9 cellular contexts compared by ENCODE assay signal in the genomic region with DNA sequence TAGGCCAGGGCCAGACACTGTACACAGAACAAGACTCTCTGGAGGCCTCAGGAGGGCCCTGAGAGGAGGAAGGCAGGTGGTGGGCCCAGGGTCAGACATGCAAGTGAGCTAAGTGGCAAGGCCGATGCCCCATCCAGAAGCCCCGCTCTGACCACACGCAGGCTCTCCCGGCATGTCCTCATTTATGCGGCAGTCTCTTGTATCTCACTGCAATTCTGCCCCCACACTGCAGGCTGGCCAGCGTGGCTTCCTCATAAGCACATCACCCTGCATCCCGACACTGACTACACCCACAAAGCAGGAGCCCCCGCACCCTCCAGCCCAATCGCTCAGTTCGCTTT. TPM values are rescaled to one million over a fixed set of nuclear protein-coding genes. Genes with fewer than 3 reads are reported as not detected.
DNase-seq lines count a peak whose midpoint lies in the region; ATAC-seq, FAIRE-seq and TF ChIP-seq lines count a peak whose summit lies in the region.
"Had no signal": no experiment of that assay in that cellular context is flagged by ENCODE, and none has a peak within 500 bp of the region (broad histone marks: within the 10 kb centered on the region; RNA-seq: fewer than 3 reads in every experiment).

No MANE protein-coding gene starts in this region.

- H3K36me3 ChIP-seq in cardiac muscle cell (no peaks in the 10 kb centered on the region), colonic mucosa (no peaks in the 10 kb centered on the region)
- H3K36me3 ChIP-seq in naive thymus-derived CD4-positive, alpha-beta T cell (ENCODE audit: control insufficient read depth in 2 of 3, insufficient read depth in 3 of 3, low read length in 3 of 3) = peaks cover 0 to 13% (median 3%) of the 10 kb centered on the region in 3 experiments

- peaks cover 0 to 26% (median 10%) of the 10 kb centered on the region in 5 donors for H3K36me3 Mint-ChIP-seq in naive thymus-derived CD4-positive, alpha-beta T cell

- peaks cover 0 to 3% (median 0%) of the 10 kb centered on the region in 11 donors for H3K9me3 Mint-ChIP-seq in naive thymus-derived CD4-positive, alpha-beta T cell

- no peak overlapping the region for H3K4me3 Mint-ChIP-seq in naive thymus-derived CD4-positive, alpha-beta T cell

- H3K27me3 Mint-ChIP-seq in naive thymus-derived CD4-positive, alpha-beta T cell = no peaks in the 10 kb centered on the region

- no peak overlapping the region for H3K4me3 ChIP-seq in cardiac muscle cell
- no peak overlapping the region for H3K4me3 ChIP-seq in colonic mucosa
- H3K4me3 ChIP-seq in naive thymus-derived CD4-positive, alpha-beta T cell (ENCODE audit: low read length) = no peak overlapping the region

- CTCF ChIA-PET in naive thymus-derived CD4-positive, alpha-beta T cell (lab: Charles Lee) = no interaction called here

- H3K27me3 ChIP-seq in cardiac muscle cell (no peaks in the 10 kb centered on the region), colonic mucosa (no peaks in the 10 kb centered on the region)
- H3K27me3 ChIP-seq in naive thymus-derived CD4-positive, alpha-beta T cell (ENCODE audit: control insufficient read depth in 2 of 2, insufficient read depth in 2 of 2, low read length in 2 of 2) = no peaks in the 10 kb centered on the region

- no peak for DNase-seq in cardiac muscle cell (ENCODE audit: low read depth in 1 of 2, low spot score in 1 of 2)
- DNase-seq in Right ventricle myocardium inferior (ENCODE audit: missing footprints) = no peak
- no peak for DNase-seq in colonic mucosa
- DNase-seq in naive thymus-derived CD4-positive, alpha-beta T cell = no peak
- no peak for DNase-seq in retina
- DNase-seq in GM12891 (ENCODE audit: insufficient read length, low spot score) = no peak
- DNase-seq: NK-92 treated with Interleukin-12 subunit alpha and Interleukin-12 subunit beta, amount 100 ng/mL, for 24 hours had no signal

- FAIRE-seq in GM12891 (lab: Jason Lieb, UNC) = no peak

- ATAC-seq in Right ventricle myocardium inferior = no peak
- no peak for ATAC-seq in naive thymus-derived CD4-positive, alpha-beta T cell
- no peak for ATAC-seq in GM19467 (IDR thresholded peaks at IDR 0.05; ENCODE audit: unreplicated experiment)
- ATAC-seq in HG03565 (IDR thresholded peaks at IDR 0.05; ENCODE audit: unreplicated experiment) = no peak

- TF ChIP-seq CTCF in cardiac muscle cell (IDR thresholded peaks at IDR 0.05; ENCODE audit: low read depth, low read length) (no peak), colonic mucosa (IDR thresholded peaks at IDR 0.05) (no peak)

- peak overlapping the region; percentile 19 to 37 for H3K9ac ChIP-seq in colonic mucosa (ENCODE audit: low read depth in 2 of 2, low read length in 2 of 2)

- H3K9me3 ChIP-seq in cardiac muscle cell (ENCODE audit: low read depth) (no peaks in the 10 kb centered on the region), colonic mucosa (no peaks in the 10 kb centered on the region)
- no peaks in the 10 kb centered on the region for H3K9me3 ChIP-seq in naive thymus-derived CD4-positive, alpha-beta T cell (ENCODE audit: control insufficient read depth in 2 of 3, low read length in 3 of 3)

- intact Hi-C loops in Right ventricle myocardium inferior (cut with DNase I) (loop anchor here (2.0 kb wide), 1 partner anchor 17 kb away; the partner anchor contains the start of gene SSH1), colonic mucosa (cut with DNase I) (no loop called here)
- intact Hi-C loops in naive thymus-derived CD4-positive, alpha-beta T cell (cut with micrococcal nuclease) = loop anchor here in 1 of 2 donors (2.0 kb wide), 1 partner anchor 17 kb away; the partner anchor contains the start of gene SSH1

- POLR2A ChIA-PET in naive thymus-derived CD4-positive, alpha-beta T cell (lab: Charles Lee) = no interaction called here

- H3K4me1 ChIP-seq in cardiac muscle cell (ENCODE audit: low read depth) (peaks cover 30% of the 10 kb centered on the region), colonic mucosa (peaks cover 11% of the 10 kb centered on the region)
- peaks cover 18% of the 10 kb centered on the region in 2 donors for H3K4me1 ChIP-seq in naive thymus-derived CD4-positive, alpha-beta T cell (ENCODE audit: control insufficient read depth in 2 of 2, insufficient read depth in 2 of 2, low read length in 2 of 2)

- no peak for TF ChIP-seq POLR2A in GM12891 (IDR thresholded peaks at IDR 0.05; ENCODE audit: low read depth, low read length)

- peak overlapping the region in 5 of 9 donors; percentile 28 to 90 (median 74) for H3K27ac Mint-ChIP-seq in naive thymus-derived CD4-positive, alpha-beta T cell

- peaks cover 13 to 50% (median 23%) of the 10 kb centered on the region in 7 donors for H3K4me1 Mint-ChIP-seq in naive thymus-derived CD4-positive, alpha-beta T cell

- peak overlapping the region; percentile 90 for H3K27ac ChIP-seq in cardiac muscle cell
- H3K27ac ChIP-seq in colonic mucosa = peak overlapping the region; percentile 54
- H3K27ac ChIP-seq in naive thymus-derived CD4-positive, alpha-beta T cell (ENCODE audit: low read depth, low read length) = no peak overlapping the region

TF ChIP-seq in GM12891, 5 proteins besides CTCF, POLR2A, EP300 and RAD21:
- no peak for TF ChIP-seq PAX5 (IDR thresholded peaks at IDR 0.05; ENCODE audit: insufficient read depth, low read length, severe bottlenecking)
- no peak for TF ChIP-seq POU2F2 (IDR thresholded peaks at IDR 0.05; ENCODE audit: low read depth, low read length)
- no peak for TF ChIP-seq SPI1 (IDR thresholded peaks at IDR 0.05; ENCODE audit: low read depth, low read length)
- no peak for TF ChIP-seq POLR2AphosphoS5 (IDR thresholded peaks at IDR 0.05; ENCODE audit: low read depth, low read length)
- no peak for TF ChIP-seq TAF1 (IDR thresholded peaks at IDR 0.05; ENCODE audit: low read depth, low read length)

RNA-seq across cellular contexts. Expression of gene SSH1, which starts 17.5 kb away (rescaled TPM):
- total RNA-seq in cardiac muscle cell (15.9 and 26.1 TPM in 2 replicates), Right ventricle myocardium inferior (30.1 TPM), colonic mucosa (10 to 100 TPM; 22.5 to 29.1 TPM)
- polyA plus RNA-seq in cardiac muscle cell = 17.7 and 19.1 TPM in 2 replicates
- 10 to 100 TPM; 23.4 to 32.8 (median 29.9) TPM for total RNA-seq in naive thymus-derived CD4-positive, alpha-beta T cell
- 1 to 10 TPM; 5.2 to 7.7 TPM for polyA plus RNA-seq in naive thymus-derived CD4-positive, alpha-beta T cell
- 10.2 TPM for polyA plus RNA-seq in GM12891 (2012; ENCODE audit: low read depth, missing spikeins)

RNA-seq across cellular contexts. Expression of gene DAO, which starts 40.0 kb away (rescaled TPM):
- total RNA-seq in cardiac muscle cell (not detected in 2 replicates), Right ventricle myocardium inferior (not detected), colonic mucosa (1 to 10 TPM; 2.2 to 2.4 TPM)
- 0.72 TPM in 1 of 2 replicates, not detected in the other for polyA plus RNA-seq in cardiac muscle cell
- not detected for total RNA-seq in naive thymus-derived CD4-positive, alpha-beta T cell
- polyA plus RNA-seq in naive thymus-derived CD4-positive, alpha-beta T cell = not detected
- not detected for polyA plus RNA-seq in GM12891 (2012; ENCODE audit: low read depth, missing spikeins)
